ENCODE assay signal across 7 cellular contexts in the genomic region with DNA sequence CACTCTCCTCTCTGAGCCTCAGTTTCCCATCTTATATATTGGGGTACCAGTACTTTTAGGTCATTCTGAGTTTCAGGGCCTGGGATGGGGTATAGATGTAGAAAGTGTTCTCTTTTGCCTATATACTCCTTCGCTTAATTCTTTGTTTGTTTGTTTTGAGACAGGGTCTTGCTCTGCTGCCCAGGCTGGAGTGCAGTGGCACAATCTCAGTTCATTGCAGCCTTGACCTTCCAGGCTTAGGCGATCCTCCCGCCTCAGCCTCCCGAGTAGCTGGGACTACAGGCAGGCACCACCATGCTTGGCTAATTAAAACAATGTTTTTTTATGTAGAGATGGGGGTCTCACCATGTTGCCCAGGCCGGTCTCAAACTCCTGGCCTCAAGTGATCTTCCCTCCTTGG.
"Had no signal": no experiment of that assay in that cellular context is flagged by ENCODE, and none has a peak within 500 bp of the region (broad histone marks: within the 10 kb centered on the region; RNA-seq: fewer than 3 reads in every experiment).

No MANE protein-coding gene starts in this region.

- DNase-seq: H9, HCEC 1CT, HFFc6 had no signal

- H3K9me3 Mint-ChIP-seq: GM23338, HFFc6 had no signal

- H3K4me3 ChIP-seq: GM23338 had no signal

- H3K4me3 Mint-ChIP-seq: GM23338, H9, HFFc6, IgD-negative memory B cell had no signal

- H3K27ac Mint-ChIP-seq: GM23338, H9, HFFc6, IgD-negative memory B cell had no signal

- H3K27ac ChIP-seq: HL-60 had no signal

- H3K36me3 Mint-ChIP-seq: IgD-negative memory B cell had no signal

- ATAC-seq: GM23338, HepG2 had no signal

- H3K4me1 Mint-ChIP-seq: IgD-negative memory B cell had no signal
